ENCODE assay signal across 20 cellular contexts in the genomic region with DNA sequence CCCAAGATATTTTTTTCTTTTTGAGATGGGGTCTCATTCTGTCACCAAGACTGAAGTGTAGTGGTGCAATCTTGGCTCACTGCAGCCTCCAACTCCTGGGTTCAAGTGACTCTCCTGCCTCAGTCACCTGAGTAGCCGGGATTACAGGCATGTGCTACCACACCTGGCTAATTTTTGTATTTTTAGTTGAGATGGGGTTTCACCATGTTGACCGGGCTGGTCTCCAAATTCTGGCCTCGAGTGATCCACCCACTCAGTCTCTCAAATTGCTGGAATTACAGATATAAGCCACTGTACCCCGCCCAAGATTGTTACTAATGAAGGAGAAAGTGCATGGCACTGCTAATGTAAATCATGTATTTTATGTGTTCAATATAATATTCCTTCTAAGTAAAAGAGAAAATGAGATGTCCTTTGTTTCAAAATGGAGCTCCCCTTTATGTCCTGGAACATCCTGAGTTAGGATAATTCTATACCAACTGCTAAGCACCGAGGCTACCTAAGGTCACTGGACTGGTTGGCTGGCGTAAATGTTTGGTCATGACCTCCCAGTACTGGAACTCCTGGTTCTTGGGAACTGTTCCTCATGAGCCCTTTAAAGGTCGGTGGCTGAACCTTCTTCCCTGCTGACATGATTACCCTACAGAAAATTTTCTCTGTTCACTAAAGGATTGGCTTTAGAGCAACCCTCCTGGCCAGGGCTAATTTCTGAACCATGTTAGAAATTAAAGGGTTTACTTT. TPM values are rescaled to one million over a fixed set of nuclear protein-coding genes. Genes with fewer than 3 reads are reported as not detected.
DNase-seq lines count a peak whose midpoint lies in the region; ATAC-seq and TF ChIP-seq lines count a peak whose summit lies in the region.
"Had no signal": no experiment of that assay in that cellular context is flagged by ENCODE, and none has a peak within 500 bp of the region (broad histone marks: within the 10 kb centered on the region; RNA-seq: fewer than 3 reads in every experiment).

No MANE protein-coding gene starts in this region.

- peaks cover 0 to 12% of the 10 kb centered on the region in 2 donors for H3K9me3 ChIP-seq in right atrium auricular region
- H3K9me3 ChIP-seq in thyroid gland: no peaks in the 10 kb centered on the region
- H3K9me3 ChIP-seq: BE2C had no signal

- peaks cover 2% of the 10 kb centered on the region for H3K27me3 Mint-ChIP-seq in activated CD4-positive, alpha-beta T cell treated with anti-CD3 and anti-CD28 coated beads, Interleukin-2, amount 10 ng/mL, durations not matched to agents 24 days and 14 days
- H3K27me3 Mint-ChIP-seq in activated CD4-positive, alpha-beta T cell treated with anti-CD3 and anti-CD28 coated beads for 36 hours: no peaks in the 10 kb centered on the region
- H3K27me3 Mint-ChIP-seq: CD4-positive, alpha-beta memory T cell had no signal

- H3K27ac Mint-ChIP-seq in activated CD4-positive, alpha-beta T cell treated with anti-CD3 and anti-CD28 coated beads, Interleukin-2, amount 10 ng/mL, durations not matched to agents 24 days and 14 days: no peak overlapping the region
- no peak overlapping the region for H3K27ac Mint-ChIP-seq in activated CD4-positive, alpha-beta T cell treated with anti-CD3 and anti-CD28 coated beads for 36 hours
- H3K27ac Mint-ChIP-seq: CD4-positive, alpha-beta memory T cell had no signal

- TF ChIP-seq POLR2A in thyroid gland (IDR thresholded peaks at IDR 0.05): no peak

- intact Hi-C loops in activated CD4-positive, alpha-beta T cell treated with anti-CD3 and anti-CD28 coated beads, Interleukin-2, amount 10 ng/mL, durations not matched to agents 24 days and 14 days (cut with micrococcal nuclease): no loop called here
- intact Hi-C loops in activated CD4-positive, alpha-beta T cell treated with anti-CD3 and anti-CD28 coated beads for 36 hours (cut with DNase I, micrococcal nuclease): no loop called here
- intact Hi-C loops in left ventricle myocardium superior (cut with micrococcal nuclease): no loop called here
- intact Hi-C loops in thyroid gland (cut with DNase I): no loop called here

- H3K4me3 ChIP-seq in right atrium auricular region (no peak overlapping the region), thyroid gland (replicated peaks in 1 of 3) (no peak overlapping the region)
- H3K4me3 ChIP-seq: BLaER1 treated with 17β-estradiol and CSF1 and Interleukin-3, amounts not matched to agents 10 nM and 100 nM had no signal

- H3K36me3 ChIP-seq in right atrium auricular region (no peaks in the 10 kb centered on the region), thyroid gland (no peaks in the 10 kb centered on the region)
- H3K36me3 ChIP-seq: BE2C had no signal

- in situ Hi-C loops in ACHN (cut with HindIII; ENCODE audit: low pct_ligation_motif_present, low pct_unique_long_range_greater_than_20kb, low sequenced_read_pairs): no loop called here

- CTCF ChIA-PET in activated CD4-positive, alpha-beta T cell treated with anti-CD3 and anti-CD28 coated beads for 36 hours (lab: Charles Lee): interaction anchor here (0.9 kb wide), 1 partner anchor 27 kb away, joined by 4 read pairs; no protein-coding TSS in a partner anchor

- H3K4me1 Mint-ChIP-seq in activated CD4-positive, alpha-beta T cell treated with anti-CD3 and anti-CD28 coated beads, Interleukin-2, amount 10 ng/mL, durations not matched to agents 24 days and 14 days: peaks cover 8% of the 10 kb centered on the region
- H3K4me1 Mint-ChIP-seq in activated CD4-positive, alpha-beta T cell treated with anti-CD3 and anti-CD28 coated beads for 36 hours: peaks cover 5% of the 10 kb centered on the region

- no peak overlapping the region for H3K27ac ChIP-seq in right atrium auricular region
- H3K27ac ChIP-seq in caudate nucleus (ENCODE audit: low read depth, low read length): peak overlapping the region; percentile 50
- peak overlapping the region; percentile 75 to 91 (median 89) for H3K27ac ChIP-seq in thyroid gland
- H3K27ac ChIP-seq: 22Rv1; BLaER1 treated with 17β-estradiol and CSF1 and Interleukin-3, amounts not matched to agents 10 nM and 100 nM had no signal

- peaks cover 14% of the 10 kb centered on the region for H3K9me3 Mint-ChIP-seq in activated CD4-positive, alpha-beta T cell treated with anti-CD3 and anti-CD28 coated beads, Interleukin-2, amount 10 ng/mL, durations not matched to agents 24 days and 14 days
- H3K9me3 Mint-ChIP-seq in activated CD4-positive, alpha-beta T cell treated with anti-CD3 and anti-CD28 coated beads for 36 hours (ENCODE audit: low read depth): peaks cover 12% of the 10 kb centered on the region

- POLR2A ChIA-PET in activated CD4-positive, alpha-beta T cell treated with anti-CD3 and anti-CD28 coated beads for 36 hours (lab: Charles Lee): no interaction called here

- TF ChIP-seq CTCF in right atrium auricular region (IDR thresholded peaks at IDR 0.05) (no peak), thyroid gland (IDR thresholded peaks at IDR 0.05) (no peak)

- no peak overlapping the region for H3K4me3 Mint-ChIP-seq in activated CD4-positive, alpha-beta T cell treated with anti-CD3 and anti-CD28 coated beads, Interleukin-2, amount 10 ng/mL, durations not matched to agents 24 days and 14 days
- no peak overlapping the region for H3K4me3 Mint-ChIP-seq in activated CD4-positive, alpha-beta T cell treated with anti-CD3 and anti-CD28 coated beads for 36 hours
- H3K4me3 Mint-ChIP-seq: CD4-positive, alpha-beta memory T cell; H9 had no signal

- H3K27me3 ChIP-seq in right atrium auricular region (no peaks in the 10 kb centered on the region), thyroid gland (no peaks in the 10 kb centered on the region)
- H3K27me3 ChIP-seq: BE2C; BLaER1 treated with 17β-estradiol and CSF1 and Interleukin-3, amounts not matched to agents 10 nM and 100 nM had no signal

- peak; percentile 36 for DNase-seq in activated CD4-positive, alpha-beta T cell treated with anti-CD3 and anti-CD28 coated beads, Interleukin-2, amount 10 ng/mL, durations not matched to agents 24 days and 14 days
- no peak for DNase-seq in activated CD4-positive, alpha-beta T cell treated with anti-CD3 and anti-CD28 coated beads for 36 hours
- DNase-seq in left ventricle myocardium superior (no peak), right atrium auricular region (ENCODE audit: low spot score) (no peak), caudate nucleus (lab: John Stamatoyannopoulos, UW) (no peak), thyroid gland (peak; percentile 53 to 64), NCI-H2227 treated with DMSO at 0.1 percent for 48 hours (lab: John Stamatoyannopoulos, UW) (no peak), ACHN (no peak)
- DNase-seq: AML-193; BE2C; Calu3; CD4-positive, alpha-beta memory T cell; COR-L47; DMS53; DMS79 treated with DMSO at 0.1 percent for 48 hours; GF-D8; H9 had no signal

- H3K4me1 ChIP-seq in right atrium auricular region (peaks cover 0 to 5% of the 10 kb centered on the region in 2 donors), thyroid gland (peaks cover 23 to 32% of the 10 kb centered on the region in 2 donors)
- H3K4me1 ChIP-seq: BE2C had no signal

- ATAC-seq in activated CD4-positive, alpha-beta T cell treated with anti-CD3 and anti-CD28 coated beads for 36 hours: no peak
- ATAC-seq in left ventricle myocardium superior: peak; percentile 48
- ATAC-seq: HCT116 had no signal

- no peaks in the 10 kb centered on the region for H3K36me3 Mint-ChIP-seq in activated CD4-positive, alpha-beta T cell treated with anti-CD3 and anti-CD28 coated beads, Interleukin-2, amount 10 ng/mL, durations not matched to agents 24 days and 14 days (ENCODE audit: low read depth)
- H3K36me3 Mint-ChIP-seq in activated CD4-positive, alpha-beta T cell treated with anti-CD3 and anti-CD28 coated beads for 36 hours (ENCODE audit: low read depth): no peaks in the 10 kb centered on the region

- 64 to 75% methylated on average over 7 of the region's 7 CpGs for WGBS in thyroid gland, 2 donors

RNA-seq across cellular contexts. Expression of gene SLC16A9, which starts 59.9 kb away (rescaled TPM):
- total RNA-seq in activated CD4-positive, alpha-beta T cell treated with anti-CD3 and anti-CD28 coated beads, Interleukin-2, amount 10 ng/mL, durations not matched to agents 24 days and 14 days: 4.4 and 4.5 TPM in 2 replicates
- total RNA-seq in activated CD4-positive, alpha-beta T cell treated with anti-CD3 and anti-CD28 coated beads for 36 hours: 1 to 10 TPM; 1.0 to 1.4 TPM
- total RNA-seq in left ventricle myocardium superior: 0.40 TPM
- total RNA-seq in right atrium auricular region: 1 to 10 TPM in 1 of 2 donors, under 1 TPM in 1; 0.90 to 1.5 TPM
- 10 to 100 TPM; 35.6 to 63.8 (median 41.6) TPM for total RNA-seq in thyroid gland
- total RNA-seq: CD4-positive, alpha-beta memory T cell had no signal

Comparison
In these comparisons a context has a peak if more than half of its experiments do, and no peak if none do; other contexts are left out.
1. DNase-seq: peak in activated CD4-positive, alpha-beta T cell treated with anti-CD3 and anti-CD28 coated beads, Interleukin-2, amount 10 ng/mL, durations not matched to agents 24 days and 14 days (single experiment) and thyroid gland (2 of 2); none in activated CD4-positive, alpha-beta T cell treated with anti-CD3 and anti-CD28 coated beads for 36 hours (single experiment), left ventricle myocardium superior (single experiment), right atrium auricular region (single experiment), caudate nucleus (0 of 61), NCI-H2227 treated with DMSO at 0.1 percent for 48 hours (single experiment) and ACHN (single experiment).
2. H3K27ac ChIP-seq: peak in caudate nucleus (single experiment) and thyroid gland (3 of 3); none in right atrium auricular region (0 of 2).